17 cellular contexts compared by ENCODE assay signal in genomic region chr11:31059529-31059928, GRCh38.
DNase-seq lines count a peak whose midpoint lies in the region; ATAC-seq, FAIRE-seq and TF ChIP-seq lines count a peak whose summit lies in the region.
"Had no signal": no experiment of that assay in that cellular context is flagged by ENCODE, and none has a peak within 500 bp of the region (broad histone marks: within the 10 kb centered on the region; RNA-seq: fewer than 3 reads in every experiment).

No MANE protein-coding gene starts in this region.

- H3K9me3 Mint-ChIP-seq in neural progenitor cell: peaks cover 6% of the 10 kb centered on the region
- H3K9me3 Mint-ChIP-seq: CD8-positive, alpha-beta T cell had no signal

- H3K27ac Mint-ChIP-seq in neural progenitor cell: no peak overlapping the region
- H3K27ac Mint-ChIP-seq: CD14-positive monocyte; CD8-positive, alpha-beta T cell; HFFc6 had no signal

- no peaks in the 10 kb centered on the region for H3K36me3 ChIP-seq in kidney (ENCODE audit: control insufficient read depth in 1 of 2, insufficient read depth in 2 of 2, low read length in 2 of 2)
- H3K36me3 ChIP-seq in neural progenitor cell: no peaks in the 10 kb centered on the region

- no peak for TF ChIP-seq POLR2A in H54 (IDR thresholded peaks at IDR 0.05; ENCODE audit: low read depth, low read length)

- DNase-seq in DMS114 treated with DMSO at 0.1 percent for 48 hours (lab: John Stamatoyannopoulos, UW; ENCODE audit: unreplicated experiment): peak; percentile 86
- peak; percentile 34 for DNase-seq in NCI-H146 (lab: John Stamatoyannopoulos, UW)
- DNase-seq in kidney: no peak
- no peak for DNase-seq in neural progenitor cell (ENCODE audit: low spot score)
- no peak for DNase-seq in stimulated activated CD4-positive, alpha-beta T cell treated with anti-CD3 and anti-CD28 coated beads, Interleukin-1b, Interleukin-23, amount 100 ng/mL, for 48 hours
- DNase-seq in H54 (ENCODE audit: insufficient read length, low spot score): no peak
- DNase-seq: CD8-positive, alpha-beta T cell; COR-L47; HCEC 1CT; HFFc6; IMR-90 had no signal

- H3K4me3 Mint-ChIP-seq in neural progenitor cell: no peak overlapping the region
- H3K4me3 Mint-ChIP-seq: CD14-positive monocyte; CD8-positive, alpha-beta T cell; HFFc6 had no signal

- FAIRE-seq in kidney (lab: Jason Lieb, UNC): peak; percentile 51
- no peak for FAIRE-seq in H54 (lab: Jason Lieb, UNC)
- FAIRE-seq: A204.1, D721Med, H1 had no signal

- TF ChIP-seq CTCF in kidney (IDR thresholded peaks at IDR 0.05; ENCODE audit: borderline replicate concordance, extremely low read depth, insufficient read depth) (no peak), neural progenitor cell (IDR thresholded peaks at IDR 0.05) (no peak)

- no peak overlapping the region for H3K4me3 ChIP-seq in kidney (ENCODE audit: low read length in 2 of 2)
- no peak overlapping the region for H3K4me3 ChIP-seq in neural progenitor cell

- no peaks in the 10 kb centered on the region for H3K27me3 Mint-ChIP-seq in neural progenitor cell (ENCODE audit: insufficient read depth, low read depth)

- no peak for ATAC-seq in HG02678 (IDR thresholded peaks at IDR 0.05; ENCODE audit: unreplicated experiment)
- ATAC-seq: CD8-positive, alpha-beta T cell had no signal

- peaks cover 24% of the 10 kb centered on the region for H3K4me1 Mint-ChIP-seq in neural progenitor cell
- H3K4me1 Mint-ChIP-seq: CD14-positive monocyte had no signal

- no peaks in the 10 kb centered on the region for H4K20me1 ChIP-seq in neural progenitor cell (ENCODE audit: low read depth)

- peaks cover 2% of the 10 kb centered on the region for H3K36me3 Mint-ChIP-seq in neural progenitor cell
- H3K36me3 Mint-ChIP-seq: CD14-positive monocyte; CD8-positive, alpha-beta T cell had no signal

- intact Hi-C loops in kidney (cut with DNase I): no loop called here

- H3K27me3 ChIP-seq in neural progenitor cell: no peaks in the 10 kb centered on the region

- no peaks in the 10 kb centered on the region for H3K4me1 ChIP-seq in kidney (ENCODE audit: control insufficient read depth in 1 of 2, insufficient read depth in 1 of 2, low read depth in 1 of 2, low read length in 2 of 2)
- H3K4me1 ChIP-seq in neural progenitor cell: peaks cover 36% of the 10 kb centered on the region

- H2AFZ ChIP-seq in neural progenitor cell (replicated peaks): no peak overlapping the region

- no peak overlapping the region for H3K27ac ChIP-seq in kidney (ENCODE audit: low read depth in 2 of 2, low read length in 2 of 2)
- no peak overlapping the region for H3K27ac ChIP-seq in neural progenitor cell
- H3K27ac ChIP-seq: HL-60 had no signal

- H3K9ac ChIP-seq in kidney (ENCODE audit: low read length in 2 of 2): no peak overlapping the region
- no peak overlapping the region for H3K9ac ChIP-seq in neural progenitor cell

- H3F3A ChIP-seq in neural progenitor cell (ENCODE audit: low read depth): peaks cover 20% of the 10 kb centered on the region

- H3K4me2 ChIP-seq in neural progenitor cell: peak overlapping the region; percentile 72

- no peaks in the 10 kb centered on the region for H3K79me2 ChIP-seq in neural progenitor cell (ENCODE audit: low read depth)

- H3K9me3 ChIP-seq in kidney (ENCODE audit: control insufficient read depth in 1 of 2, low read length in 2 of 2) (no peaks in the 10 kb centered on the region), neural progenitor cell (ENCODE audit: low read depth) (no peaks in the 10 kb centered on the region)

Comparison
In these comparisons a context has a peak if more than half of its experiments do, and no peak if none do; other contexts are left out.
1. DNase-seq: peak in DMS114 treated with DMSO at 0.1 percent for 48 hours (single experiment) and NCI-H146 (single experiment); none in kidney (single experiment), neural progenitor cell (single experiment), stimulated activated CD4-positive, alpha-beta T cell treated with anti-CD3 and anti-CD28 coated beads, Interleukin-1b, Interleukin-23, amount 100 ng/mL, for 48 hours (single experiment) and H54 (single experiment).